9 cellular contexts compared by ENCODE assay signal in the genomic region with DNA sequence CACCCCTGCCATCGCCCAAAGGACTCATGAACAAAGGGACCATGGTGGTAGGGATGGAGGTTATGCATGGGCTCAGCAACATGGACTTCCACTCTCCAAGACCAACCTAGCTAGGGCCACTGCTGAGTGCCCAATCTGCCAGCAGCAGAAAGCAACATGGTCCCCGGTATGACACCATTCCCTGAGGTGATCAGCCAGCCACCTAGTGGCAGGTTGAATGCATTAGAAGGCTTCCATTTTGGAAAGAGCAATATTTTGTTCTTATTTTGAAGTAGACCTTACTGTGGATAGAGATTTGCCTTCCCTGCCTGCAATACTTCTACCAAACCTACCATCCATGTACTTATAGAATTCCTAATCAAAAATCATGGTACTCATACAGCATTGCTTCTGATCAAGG.
DNase-seq lines count a peak whose midpoint lies in the region; ATAC-seq, FAIRE-seq and TF ChIP-seq lines count a peak whose summit lies in the region.
"Had no signal": no experiment of that assay in that cellular context is flagged by ENCODE, and none has a peak within 500 bp of the region (broad histone marks: within the 10 kb centered on the region; RNA-seq: fewer than 3 reads in every experiment).

No MANE protein-coding gene starts in this region.

- H3K9me2 ChIP-seq in Karpas-422 (replicated peaks; ENCODE audit: insufficient read depth, low read length) = no peaks in the 10 kb centered on the region

- no peak for DNase-seq in AG04450 (ENCODE audit: low read depth, low spot score)
- peak; percentile 60 for DNase-seq in Karpas-422
- no peak for DNase-seq in choroid plexus epithelial cell (ENCODE audit: low read depth)
- no peak for DNase-seq in NCI-H1436 treated with DMSO at 0.1 percent for 48 hours (lab: John Stamatoyannopoulos, UW)
- DNase-seq in GF-D8 (lab: John Stamatoyannopoulos, UW) = no peak
- no peak for DNase-seq in H54 (ENCODE audit: insufficient read length, low spot score)
- DNase-seq: CD8-positive, alpha-beta T cell had no signal

- no peaks in the 10 kb centered on the region for H4K20me1 ChIP-seq in Karpas-422 (ENCODE audit: insufficient read depth, low read depth, low read length)

- no peak overlapping the region for H3K4me2 ChIP-seq in Karpas-422 (ENCODE audit: low read depth, low read length, poor library complexity, severe bottlenecking)

- no peak for TF ChIP-seq POLR2A in H54 (IDR thresholded peaks at IDR 0.05; ENCODE audit: low read depth, low read length)

- no peak overlapping the region for H3K4me3 ChIP-seq in AG04450 (ENCODE audit: low read depth, low read length)
- H3K4me3 ChIP-seq in Karpas-422 (ENCODE audit: low read length) = no peak overlapping the region
- H3K4me3 ChIP-seq in choroid plexus epithelial cell (ENCODE audit: low read depth, low read length) = no peak overlapping the region

- no peak for FAIRE-seq in H54 (lab: Jason Lieb, UNC)

- TF ChIP-seq CTCF in AG04450 (IDR thresholded peaks at IDR 0.05; ENCODE audit: low read depth, low read length) (peak; percentile 17; the same call in 1 of the 2 replicates), GM12872 (IDR thresholded peaks at IDR 0.05; ENCODE audit: insufficient read depth, low read depth, low read length) (peak; percentile 50; the same call in 2 of the 3 replicates), choroid plexus epithelial cell (conservative IDR thresholded peaks at IDR 0.05; ENCODE audit: low read depth, low read length) (peak; percentile 23)

- no peaks in the 10 kb centered on the region for H3K79me2 ChIP-seq in Karpas-422 (ENCODE audit: low read length)

- CTCF ChIA-PET in AG04450 (lab: Charles Lee) = no interaction called here

- POLR2A ChIA-PET in AG04450 (lab: Yijun Ruan, JAX) = no interaction called here

- no peaks in the 10 kb centered on the region for H3K36me3 ChIP-seq in Karpas-422 (ENCODE audit: insufficient read depth, low read length)

- no peak overlapping the region for H2AFZ ChIP-seq in Karpas-422 (ENCODE audit: low read length)

- H3K27me3 ChIP-seq in AG04450 (ENCODE audit: control insufficient read depth, insufficient read depth, low read length) = no peaks in the 10 kb centered on the region
- no peaks in the 10 kb centered on the region for H3K27me3 ChIP-seq in Karpas-422 (ENCODE audit: low read length)

- H3K9ac ChIP-seq in Karpas-422 (ENCODE audit: low read length) = no peak overlapping the region

- no peak overlapping the region for H3K27ac ChIP-seq in AG04450 (ENCODE audit: low read depth, low read length)
- no peak overlapping the region for H3K27ac ChIP-seq in Karpas-422 (ENCODE audit: low read length)

- H3K9me3 ChIP-seq in AG04450 (ENCODE audit: control insufficient read depth, insufficient read depth, low read length) (no peaks in the 10 kb centered on the region), Karpas-422 (ENCODE audit: low read length) (no peaks in the 10 kb centered on the region)

- H3K4me1 ChIP-seq in Karpas-422 (ENCODE audit: low read length) = no peaks in the 10 kb centered on the region

- ATAC-seq in HG02840 (IDR thresholded peaks at IDR 0.05; ENCODE audit: low FRiP score, unreplicated experiment) = no peak
- ATAC-seq: CD8-positive, alpha-beta T cell had no signal
